Comparison of ENCODE assay signal across 1 cellular context in the genomic region with DNA sequence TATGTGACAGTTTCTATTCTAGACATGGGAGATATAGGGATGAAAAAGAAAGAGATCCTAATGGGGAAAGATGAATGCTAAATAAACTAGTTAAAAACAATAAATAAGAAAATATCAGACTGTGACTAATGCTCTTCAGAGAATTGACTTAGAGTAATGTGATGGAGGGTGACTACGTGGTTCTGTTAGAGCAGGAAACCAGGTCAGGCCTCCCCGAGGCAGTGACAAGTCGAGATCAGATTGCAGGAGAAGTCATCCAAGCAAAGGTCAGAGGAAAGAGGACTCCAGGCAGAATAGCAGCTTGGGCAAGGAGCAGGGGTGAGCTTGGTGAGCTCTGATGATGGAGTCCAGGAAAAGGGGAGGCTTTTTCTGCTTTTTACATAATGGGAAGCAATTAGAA.
TF ChIP-seq lines count a peak whose summit lies in the region.

No MANE protein-coding gene starts in this region.

TF ChIP-seq in HCT116, 20 proteins besides CTCF, POLR2A, EP300 and RAD21 (continued from another document):
- no peak for TF ChIP-seq SRF (IDR thresholded peaks at IDR 0.05; ENCODE audit: low read depth)
